In the genomic region with DNA sequence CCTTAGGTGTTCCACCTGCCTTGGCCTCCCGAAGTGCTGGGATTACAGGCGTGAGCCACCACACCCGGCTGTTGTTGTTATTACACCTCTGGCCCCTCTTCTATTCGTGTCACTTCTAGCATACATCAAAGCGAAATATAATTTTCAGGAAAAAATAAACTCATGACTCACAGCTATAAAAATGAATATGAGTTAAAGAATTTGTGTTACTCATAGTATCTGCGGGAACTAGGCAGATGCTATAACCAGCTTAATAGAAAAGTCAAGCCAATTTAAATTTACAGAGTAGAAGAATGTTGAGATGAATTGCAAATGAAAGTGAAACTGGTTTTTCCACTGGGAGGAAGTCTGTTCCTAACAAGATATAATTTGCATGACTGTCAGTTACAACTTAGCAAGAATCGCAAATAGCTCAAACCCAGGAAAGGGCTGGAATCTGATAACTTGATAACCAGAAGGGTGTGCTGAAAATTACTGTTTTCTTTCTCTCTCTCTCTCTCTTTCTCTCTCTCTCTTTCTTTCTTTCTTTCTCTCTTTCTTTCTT, we compare ENCODE assay signal across 8 cellular contexts. TPM values are rescaled to one million over a fixed set of nuclear protein-coding genes. Genes with fewer than 3 reads are reported as not detected.
DNase-seq lines count a peak whose midpoint lies in the region; ATAC-seq and TF ChIP-seq lines count a peak whose summit lies in the region.

No MANE protein-coding gene starts in this region.

- POLR2A ChIA-PET in MCF 10A (lab: Yijun Ruan, JAX) = interaction anchor here (0.6 to 1.2 kb wide), 4 partner anchors 11 to 338 kb away, joined by 3 read pairs; no protein-coding TSS in a partner anchor

- H3K9me3 Mint-ChIP-seq in MCF 10A (ENCODE audit: unreplicated experiment) = peaks cover 14% of the 10 kb centered on the region

- DNase-seq in NCI-H526 (lab: John Stamatoyannopoulos, UW) = peak; percentile 82 to 84
- peak; percentile 79 for DNase-seq in MCF 10A (ENCODE audit: unreplicated experiment)
- peak; percentile 62 for DNase-seq in osteoblast (ENCODE audit: insufficient read length, low spot score, missing footprints)
- DNase-seq in WERI-Rb-1 = no peak
- no peak for DNase-seq in NCI-H187 (lab: John Stamatoyannopoulos, UW)
- no peak for DNase-seq in activated CD8-positive, alpha-beta memory T cell treated with anti-CD3 and anti-CD28 coated beads, Interleukin-2, amount 50 U/mL, for 48 hours

- CTCF ChIA-PET in MCF 10A (lab: Yijun Ruan, JAX) = interaction anchor here (1.0 to 1.6 kb wide), 2 partner anchors 10 to 346 kb away, joined by 3 to 5 read pairs; a partner anchor contains a TSS

- H3K4me1 Mint-ChIP-seq in MCF 10A (ENCODE audit: insufficient read depth, unreplicated experiment) = peaks cover 20% of the 10 kb centered on the region

- BruUV-seq in MCF 10A (replicated peaks; lab: Mats Ljungman, UMichigan) = no TSS peak

- H3K79me2 ChIP-seq in osteoblast (ENCODE audit: insufficient read depth, low read length) = no peaks in the 10 kb centered on the region

- no peaks in the 10 kb centered on the region for H4K20me1 ChIP-seq in osteoblast (ENCODE audit: insufficient read depth, low read length)

- H3K4me3 Mint-ChIP-seq in MCF 10A (ENCODE audit: unreplicated experiment) = peak overlapping the region; percentile 79

- peak; percentile 68 for ATAC-seq in GM18870 (IDR thresholded peaks at IDR 0.05; ENCODE audit: unreplicated experiment)
- no peak for ATAC-seq in GM19467 (IDR thresholded peaks at IDR 0.05; ENCODE audit: unreplicated experiment)

- no peak overlapping the region for H3K4me3 ChIP-seq in osteoblast (ENCODE audit: insufficient read depth, low read length)
- no peak overlapping the region for H3K4me3 ChIP-seq in WERI-Rb-1 (ENCODE audit: low read depth, low read length)

- H3K9me3 ChIP-seq in osteoblast (ENCODE audit: low read depth, low read length) (no peaks in the 10 kb centered on the region), WERI-Rb-1 (ENCODE audit: severe bottlenecking) (peaks cover 3% of the 10 kb centered on the region)

- H3K36me3 Mint-ChIP-seq in MCF 10A (ENCODE audit: insufficient read depth, unreplicated experiment) = no peaks in the 10 kb centered on the region

- no peak overlapping the region for H2AFZ ChIP-seq in osteoblast (ENCODE audit: low read length)

- no peak for TF ChIP-seq CTCF in MCF 10A (IDR thresholded peaks at IDR 0.05; ENCODE audit: unreplicated experiment)
- no peak for TF ChIP-seq CTCF in osteoblast (IDR thresholded peaks at IDR 0.05; ENCODE audit: extremely low read depth, low read depth, low read length)
- TF ChIP-seq CTCF in WERI-Rb-1 (IDR thresholded peaks at IDR 0.05; ENCODE audit: low read depth, low read length) = no peak

- H3K36me3 ChIP-seq in osteoblast (ENCODE audit: insufficient read depth, low read length) (no peaks in the 10 kb centered on the region), WERI-Rb-1 (no peaks in the 10 kb centered on the region)

- H3K27ac Mint-ChIP-seq in MCF 10A (ENCODE audit: low read depth, unreplicated experiment) = peak overlapping the region; percentile 99

- H3K4me1 ChIP-seq in osteoblast (ENCODE audit: insufficient read depth, low read length) = no peaks in the 10 kb centered on the region

- H3K27me3 ChIP-seq in osteoblast (ENCODE audit: insufficient read depth, low read length) (no peaks in the 10 kb centered on the region), WERI-Rb-1 (ENCODE audit: insufficient read depth, low read depth, severe bottlenecking) (peaks cover 8% of the 10 kb centered on the region)

- H3K27me3 Mint-ChIP-seq in MCF 10A (ENCODE audit: insufficient read depth, unreplicated experiment) = no peaks in the 10 kb centered on the region

- no peak overlapping the region for H3K4me2 ChIP-seq in osteoblast (ENCODE audit: insufficient read depth, low read length)

- no peak overlapping the region for H3K27ac ChIP-seq in osteoblast (ENCODE audit: low read depth, low read length)
- H3K27ac ChIP-seq in WERI-Rb-1 = no peak overlapping the region

- intact Hi-C loops in MCF 10A (cut with micrococcal nuclease) = loop anchor here (1.0 to 2.0 kb wide), 2 partner anchors 160 to 225 kb away; no protein-coding TSS in a partner anchor

RNA-seq across cellular contexts. Expression of a gene that starts 11.2 kb away (rescaled TPM):
- total RNA-seq in MCF 10A (2022) = not detected in 2 replicates
- 1.1 TPM in 1 of 2 replicates, not detected in the other for total RNA-seq in osteoblast

RNA-seq across cellular contexts. Expression of a gene that starts 13.5 kb away (rescaled TPM):
- total RNA-seq in MCF 10A (2022) (not detected in 2 replicates), osteoblast (not detected in 2 replicates)

RNA-seq across cellular contexts. Expression of a gene that starts 18.1 kb away (rescaled TPM):
- total RNA-seq in MCF 10A (2022) = not detected in 2 replicates
- not detected in 2 replicates for total RNA-seq in osteoblast

RNA-seq across cellular contexts. Expression of a gene that starts 42.1 kb away (rescaled TPM):
- total RNA-seq in MCF 10A (2022) = not detected in 2 replicates
- total RNA-seq in osteoblast = not detected in 2 replicates

RNA-seq across cellular contexts. Expression of a gene that starts 49.6 kb away (rescaled TPM):
- not detected in 2 replicates for total RNA-seq in MCF 10A (2022)
- 0.29 and 0.36 TPM in 2 replicates for total RNA-seq in osteoblast

Comparison
In these comparisons a context has a peak if more than half of its experiments do, and no peak if none do; other contexts are left out.
1. DNase-seq: peak in NCI-H526 (2 of 2), MCF 10A (single experiment) and osteoblast (single experiment); none in WERI-Rb-1 (single experiment), NCI-H187 (0 of 2) and activated CD8-positive, alpha-beta memory T cell treated with anti-CD3 and anti-CD28 coated beads, Interleukin-2, amount 50 U/mL, for 48 hours (single experiment).